17 cellular contexts compared by ENCODE assay signal in genomic region chr12:88600272-88600671, GRCh38. TPM values are rescaled to one million over a fixed set of nuclear protein-coding genes. Genes with fewer than 3 reads are reported as not detected.
DNase-seq lines count a peak whose midpoint lies in the region; ATAC-seq and TF ChIP-seq lines count a peak whose summit lies in the region.
"Had no signal": no experiment of that assay in that cellular context is flagged by ENCODE, and none has a peak within 500 bp of the region (broad histone marks: within the 10 kb centered on the region; RNA-seq: fewer than 3 reads in every experiment).

No MANE protein-coding gene starts in this region.

- H3K4me3 Mint-ChIP-seq in type B pancreatic cell: no peak overlapping the region
- H3K4me3 Mint-ChIP-seq: activated naive CD4-positive, alpha-beta T cell treated with anti-CD3 and anti-CD28 coated beads, Interleukin-2, amount 50 U/mL, for 24 hours; H9; stimulated activated memory B cell treated with anti-CD40 and anti-IgM and Interleukin-4, amounts not matched to agents 10 μg/mL and 1 μg/mL and 100 μg/mL, for 72 hours had no signal

- ATAC-seq in GM19351 (IDR thresholded peaks at IDR 0.05; ENCODE audit: unreplicated experiment): no peak
- no peak for ATAC-seq in HG03442 (IDR thresholded peaks at IDR 0.05; ENCODE audit: unreplicated experiment)
- ATAC-seq: right lobe of liver; stimulated activated memory B cell treated with anti-CD40 and anti-IgM and Interleukin-4, amounts not matched to agents 10 μg/mL and 1 μg/mL and 100 μg/mL, for 72 hours had no signal

- no peak overlapping the region for H3K4me3 ChIP-seq in fibroblast of pulmonary artery (replicated peaks; ENCODE audit: low read depth, low read length)
- H3K4me3 ChIP-seq: right lobe of liver had no signal

- DNase-seq in A172 (ENCODE audit: low spot score) (peak; percentile 62), H4 (ENCODE audit: low spot score) (peak; percentile 52), T1000 (lab: John Stamatoyannopoulos, UW) (peak; percentile 3), fibroblast of pulmonary artery (ENCODE audit: low read depth) (peak; percentile 61), type B pancreatic cell (ENCODE audit: extremely low spot score, unreplicated experiment) (no peak), Ammon's horn (ENCODE audit: low spot score) (no peak)
- DNase-seq: activated CD4-positive, alpha-beta T cell treated with anti-CD3 and anti-CD28 coated beads for 4 hours; H9; Kasumi-1; NCI-H2029 treated with DMSO at 0.1 percent for 48 hours; NCI-H748 treated with DMSO at 0.1 percent for 48 hours; right lobe of liver; RPMI8226 had no signal

- no peak overlapping the region for H3K27ac Mint-ChIP-seq in type B pancreatic cell
- H3K27ac Mint-ChIP-seq: H9; stimulated activated memory B cell treated with anti-CD40 and anti-IgM and Interleukin-4, amounts not matched to agents 10 μg/mL and 1 μg/mL and 100 μg/mL, for 72 hours had no signal

- no peaks in the 10 kb centered on the region for H3K9me3 Mint-ChIP-seq in type B pancreatic cell
- H3K9me3 Mint-ChIP-seq: activated naive CD4-positive, alpha-beta T cell treated with anti-CD3 and anti-CD28 coated beads, Interleukin-2, amount 50 U/mL, for 24 hours; H9 had no signal

- H3K27me3 Mint-ChIP-seq in type B pancreatic cell: no peaks in the 10 kb centered on the region
- H3K27me3 Mint-ChIP-seq: activated naive CD4-positive, alpha-beta T cell treated with anti-CD3 and anti-CD28 coated beads, Interleukin-2, amount 50 U/mL, for 24 hours; stimulated activated memory B cell treated with anti-CD40 and anti-IgM and Interleukin-4, amounts not matched to agents 10 μg/mL and 1 μg/mL and 100 μg/mL, for 72 hours had no signal

- H3K36me3 Mint-ChIP-seq in type B pancreatic cell: no peaks in the 10 kb centered on the region
- H3K36me3 Mint-ChIP-seq: activated naive CD4-positive, alpha-beta T cell treated with anti-CD3 and anti-CD28 coated beads, Interleukin-2, amount 50 U/mL, for 24 hours; stimulated activated memory B cell treated with anti-CD40 and anti-IgM and Interleukin-4, amounts not matched to agents 10 μg/mL and 1 μg/mL and 100 μg/mL, for 72 hours had no signal

- H3K4me1 Mint-ChIP-seq in type B pancreatic cell (ENCODE audit: unreplicated experiment): peaks cover under 1% of the 10 kb centered on the region
- H3K4me1 Mint-ChIP-seq: activated naive CD4-positive, alpha-beta T cell treated with anti-CD3 and anti-CD28 coated beads, Interleukin-2, amount 50 U/mL, for 24 hours; stimulated activated memory B cell treated with anti-CD40 and anti-IgM and Interleukin-4, amounts not matched to agents 10 μg/mL and 1 μg/mL and 100 μg/mL, for 72 hours had no signal

- no peak for TF ChIP-seq CTCF in fibroblast of pulmonary artery (IDR thresholded peaks at IDR 0.05; ENCODE audit: low read length, missing control alignments)
- TF ChIP-seq CTCF in type B pancreatic cell (conservative IDR thresholded peaks at IDR 0.05): no peak

RNA-seq across cellular contexts. Expression of gene KITLG, which starts 20.0 kb away (rescaled TPM):
- 5.0 and 7.8 TPM in 2 replicates for total RNA-seq in A172 (2014; rRNA removed; shearing (Covaris generic))
- 12.3 and 13.0 TPM in 2 replicates for total RNA-seq in H4 (2014; rRNA removed; shearing (Covaris generic))
- 28.1 and 35.6 TPM in 2 replicates for total RNA-seq in type B pancreatic cell (ENCODE audit: low replicate concordance)

Comparison
In these comparisons a context has a peak if more than half of its experiments do, and no peak if none do; other contexts are left out.
1. DNase-seq: peak in A172 (single experiment), H4 (single experiment), T1000 (single experiment) and fibroblast of pulmonary artery (single experiment); none in type B pancreatic cell (single experiment) and Ammon's horn (single experiment).